In genomic region chr5:18732556-18733479, GRCh38 we compare ENCODE assay signal across 2 cellular contexts.
A peak's percentile ranks its signal among the peaks of the same experiment; 100 is the strongest.
TF ChIP-seq lines count a peak whose summit lies in the region.

No MANE protein-coding gene starts in this region.

TF ChIP-seq in GM23338, 12 proteins besides CTCF, POLR2A, EP300 and RAD21 (continued from another document):
- TF ChIP-seq REST (IDR thresholded peaks at IDR 0.05; ENCODE audit: unreplicated experiment) (no peak), EZH2phosphoT487 (IDR thresholded peaks at IDR 0.05; ENCODE audit: unreplicated experiment) (no peak), EZH2 (IDR thresholded peaks at IDR 0.05; ENCODE audit: low read depth, unreplicated experiment) (no peak), ZNF114 (CRISPR knock-in tag; IDR thresholded peaks at IDR 0.05) (no peak), POLR2AphosphoS5 (IDR thresholded peaks at IDR 0.05; ENCODE audit: low read depth) (no peak), ETS1 (IDR thresholded peaks at IDR 0.05) (no peak), CREB1 (CRISPR knock-in tag; IDR thresholded peaks at IDR 0.05; ENCODE audit: low read depth) (no peak), JUNB (IDR thresholded peaks at IDR 0.05; ENCODE audit: unreplicated experiment) (no peak), NANOG (IDR thresholded peaks at IDR 0.05; ENCODE audit: borderline replicate concordance) (no peak)
- TF ChIP-seq, protein P1, sequence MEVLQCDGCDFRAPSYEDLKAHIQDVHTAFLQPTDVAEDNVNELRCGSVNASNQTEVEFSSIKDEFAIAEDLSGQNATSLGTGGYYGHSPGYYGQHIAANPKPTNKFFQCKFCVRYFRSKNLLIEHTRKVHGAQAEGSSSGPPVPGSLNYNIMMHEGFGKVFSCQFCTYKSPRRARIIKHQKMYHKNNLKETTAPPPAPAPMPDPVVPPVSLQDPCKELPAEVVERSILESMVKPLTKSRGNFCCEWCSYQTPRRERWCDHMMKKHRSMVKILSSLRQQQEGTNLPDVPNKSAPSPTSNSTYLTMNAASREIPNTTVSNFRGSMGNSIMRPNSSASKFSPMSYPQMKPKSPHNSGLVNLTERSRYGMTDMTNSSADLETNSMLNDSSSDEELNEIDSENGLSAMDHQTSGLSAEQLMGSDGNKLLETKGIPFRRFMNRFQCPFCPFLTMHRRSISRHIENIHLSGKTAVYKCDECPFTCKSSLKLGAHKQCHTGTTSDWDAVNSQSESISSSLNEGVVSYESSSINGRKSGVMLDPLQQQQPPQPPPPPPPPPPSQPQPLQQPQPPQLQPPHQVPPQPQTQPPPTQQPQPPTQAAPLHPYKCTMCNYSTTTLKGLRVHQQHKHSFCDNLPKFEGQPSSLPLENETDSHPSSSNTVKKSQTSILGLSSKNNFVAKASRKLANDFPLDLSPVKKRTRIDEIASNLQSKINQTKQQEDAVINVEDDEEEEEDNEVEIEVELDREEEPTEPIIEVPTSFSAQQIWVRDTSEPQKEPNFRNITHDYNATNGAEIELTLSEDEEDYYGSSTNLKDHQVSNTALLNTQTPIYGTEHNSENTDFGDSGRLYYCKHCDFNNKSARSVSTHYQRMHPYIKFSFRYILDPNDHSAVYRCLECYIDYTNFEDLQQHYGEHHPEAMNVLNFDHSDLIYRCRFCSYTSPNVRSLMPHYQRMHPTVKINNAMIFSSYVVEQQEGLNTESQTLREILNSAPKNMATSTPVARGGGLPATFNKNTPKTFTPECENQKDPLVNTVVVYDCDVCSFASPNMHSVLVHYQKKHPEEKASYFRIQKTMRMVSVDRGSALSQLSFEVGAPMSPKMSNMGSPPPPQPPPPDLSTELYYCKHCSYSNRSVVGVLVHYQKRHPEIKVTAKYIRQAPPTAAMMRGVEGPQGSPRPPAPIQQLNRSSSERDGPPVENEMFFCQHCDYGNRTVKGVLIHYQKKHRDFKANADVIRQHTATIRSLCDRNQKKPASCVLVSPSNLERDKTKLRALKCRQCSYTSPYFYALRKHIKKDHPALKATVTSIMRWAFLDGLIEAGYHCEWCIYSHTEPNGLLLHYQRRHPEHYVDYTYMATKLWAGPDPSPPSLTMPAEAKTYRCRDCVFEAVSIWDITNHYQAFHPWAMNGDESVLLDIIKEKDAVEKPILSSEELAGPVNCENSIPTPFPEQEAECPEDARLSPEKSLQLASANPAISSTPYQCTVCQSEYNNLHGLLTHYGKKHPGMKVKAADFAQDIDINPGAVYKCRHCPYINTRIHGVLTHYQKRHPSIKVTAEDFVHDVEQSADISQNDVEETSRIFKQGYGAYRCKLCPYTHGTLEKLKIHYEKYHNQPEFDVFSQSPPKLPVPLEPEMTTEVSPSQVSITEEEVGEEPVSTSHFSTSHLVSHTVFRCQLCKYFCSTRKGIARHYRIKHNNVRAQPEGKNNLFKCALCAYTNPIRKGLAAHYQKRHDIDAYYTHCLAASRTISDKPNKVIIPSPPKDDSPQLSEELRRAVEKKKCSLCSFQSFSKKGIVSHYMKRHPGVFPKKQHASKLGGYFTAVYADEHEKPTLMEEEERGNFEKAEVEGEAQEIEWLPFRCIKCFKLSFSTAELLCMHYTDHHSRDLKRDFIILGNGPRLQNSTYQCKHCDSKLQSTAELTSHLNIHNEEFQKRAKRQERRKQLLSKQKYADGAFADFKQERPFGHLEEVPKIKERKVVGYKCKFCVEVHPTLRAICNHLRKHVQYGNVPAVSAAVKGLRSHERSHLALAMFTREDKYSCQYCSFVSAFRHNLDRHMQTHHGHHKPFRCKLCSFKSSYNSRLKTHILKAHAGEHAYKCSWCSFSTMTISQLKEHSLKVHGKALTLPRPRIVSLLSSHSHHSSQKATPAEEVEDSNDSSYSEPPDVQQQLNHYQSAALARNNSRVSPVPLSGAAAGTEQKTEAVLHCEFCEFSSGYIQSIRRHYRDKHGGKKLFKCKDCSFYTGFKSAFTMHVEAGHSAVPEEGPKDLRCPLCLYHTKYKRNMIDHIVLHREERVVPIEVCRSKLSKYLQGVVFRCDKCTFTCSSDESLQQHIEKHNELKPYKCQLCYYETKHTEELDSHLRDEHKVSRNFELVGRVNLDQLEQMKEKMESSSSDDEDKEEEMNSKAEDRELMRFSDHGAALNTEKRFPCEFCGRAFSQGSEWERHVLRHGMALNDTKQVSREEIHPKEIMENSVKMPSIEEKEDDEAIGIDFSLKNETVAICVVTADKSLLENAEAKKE (CRISPR knock-in tag; IDR thresholded peaks at IDR 0.05), result no peak

TF ChIP-seq in H1, 55 proteins besides CTCF, POLR2A, EP300 and RAD21 (continued from another document):
- peak; percentile 75; the same call in 1 of the 2 replicates for TF ChIP-seq YY1 (IDR thresholded peaks at IDR 0.05; ENCODE audit: low read depth, low read length)
- TF ChIP-seq BCL11A (IDR thresholded peaks at IDR 0.05; ENCODE audit: low read depth in 2 of 2, low read length in 2 of 2), result no peak
- TF ChIP-seq E2F6 (IDR thresholded peaks at IDR 0.05), result no peak
- no peak for TF ChIP-seq CEBPB (IDR thresholded peaks at IDR 0.05; ENCODE audit: low read depth, low read length)
